In genomic region chr18:35134190-35134730, GRCh38 we compare ENCODE assay signal across 15 cellular contexts.
DNase-seq lines count a peak whose midpoint lies in the region; ATAC-seq and TF ChIP-seq lines count a peak whose summit lies in the region.
"Had no signal": no experiment of that assay in that cellular context is flagged by ENCODE, and none has a peak within 500 bp of the region (broad histone marks: within the 10 kb centered on the region; RNA-seq: fewer than 3 reads in every experiment).

No MANE protein-coding gene starts in this region.

- no peaks in the 10 kb centered on the region for H3K9me3 ChIP-seq in right atrium auricular region
- no peaks in the 10 kb centered on the region for H3K9me3 ChIP-seq in heart right ventricle

- POLR2A ChIA-PET in naive thymus-derived CD8-positive, alpha-beta T cell (lab: Charles Lee) = no interaction called here

- no peaks in the 10 kb centered on the region for H3K4me1 Mint-ChIP-seq in activated T-helper 17 cell treated with anti-CD3 and anti-CD28 coated beads, Interleukin-2, amount 50 U/mL, for 72 hours
- peaks cover 1 to 17% (median 14%) of the 10 kb centered on the region in 4 donors for H3K4me1 Mint-ChIP-seq in naive thymus-derived CD8-positive, alpha-beta T cell
- H3K4me1 Mint-ChIP-seq in chondrocyte (ENCODE audit: low read depth) = no peaks in the 10 kb centered on the region

- peaks cover 0 to 66% of the 10 kb centered on the region in 2 donors for H3K4me1 ChIP-seq in right atrium auricular region
- peaks cover 9 to 66% (median 31%) of the 10 kb centered on the region in 9 donors for H3K4me1 ChIP-seq in heart right ventricle

- H3K9me3 Mint-ChIP-seq in activated T-helper 17 cell treated with anti-CD3 and anti-CD28 coated beads, Interleukin-2, amount 50 U/mL, for 72 hours = no peaks in the 10 kb centered on the region
- no peaks in the 10 kb centered on the region for H3K9me3 Mint-ChIP-seq in naive thymus-derived CD8-positive, alpha-beta T cell
- H3K9me3 Mint-ChIP-seq in chondrocyte (ENCODE audit: low read depth) = no peaks in the 10 kb centered on the region
- H3K9me3 Mint-ChIP-seq: CD4-positive, alpha-beta T cell had no signal

- H3K27me3 ChIP-seq in right atrium auricular region = no peaks in the 10 kb centered on the region
- H3K27me3 ChIP-seq in heart right ventricle = no peaks in the 10 kb centered on the region

- WGBS in heart right ventricle, 2 donors = 92 to 95% methylated on average over 6 of the region's 6 CpGs

- H3K27ac ChIP-seq in right atrium auricular region (peak overlapping the region; percentile 82), heart right ventricle (no peak overlapping the region)
- H3K27ac ChIP-seq: GM23248 had no signal

- no peak overlapping the region for H3K4me3 Mint-ChIP-seq in activated T-helper 17 cell treated with anti-CD3 and anti-CD28 coated beads, Interleukin-2, amount 50 U/mL, for 72 hours
- no peak overlapping the region for H3K4me3 Mint-ChIP-seq in naive thymus-derived CD8-positive, alpha-beta T cell
- H3K4me3 Mint-ChIP-seq in chondrocyte (ENCODE audit: unreplicated experiment) = no peak overlapping the region
- H3K4me3 Mint-ChIP-seq: B cell; CD4-positive, alpha-beta T cell had no signal

- DNase-seq in right atrium auricular region (ENCODE audit: low spot score) (no peak), heart right ventricle (no peak), hepatic stellate cell (ENCODE audit: low spot score) (no peak), chondrocyte (ENCODE audit: low spot score) (no peak), NCI-H1092 (lab: John Stamatoyannopoulos, UW) (no peak)
- DNase-seq in naive thymus-derived CD8-positive, alpha-beta T cell = no peak
- DNase-seq: C1 segment of cervical spinal cord; Calu3; CD4-positive, alpha-beta T cell; DMS 273 treated with DMSO at 0.1 percent for 48 hours; GM23248; H7 had no signal

- no peak overlapping the region for H3K27ac Mint-ChIP-seq in activated T-helper 17 cell treated with anti-CD3 and anti-CD28 coated beads, Interleukin-2, amount 50 U/mL, for 72 hours
- H3K27ac Mint-ChIP-seq in naive thymus-derived CD8-positive, alpha-beta T cell = peak overlapping the region in 6 of 10 donors; percentile 15 to 86 (median 30)
- no peak overlapping the region for H3K27ac Mint-ChIP-seq in chondrocyte (ENCODE audit: unreplicated experiment)
- H3K27ac Mint-ChIP-seq: B cell had no signal

- TF ChIP-seq CTCF in right atrium auricular region (IDR thresholded peaks at IDR 0.05) (no peak), heart right ventricle (IDR thresholded peaks at IDR 0.05) (no peak), chondrocyte (IDR thresholded peaks at IDR 0.05) (no peak)

- ATAC-seq in heart right ventricle = no peak
- ATAC-seq in activated T-helper 17 cell treated with anti-CD3 and anti-CD28 coated beads, Interleukin-2, amount 50 U/mL, for 72 hours (replicated peaks) = peak; percentile 45
- no peak for ATAC-seq in naive thymus-derived CD8-positive, alpha-beta T cell
- ATAC-seq: GM12878 had no signal

- H3K27me3 Mint-ChIP-seq in activated T-helper 17 cell treated with anti-CD3 and anti-CD28 coated beads, Interleukin-2, amount 50 U/mL, for 72 hours = no peaks in the 10 kb centered on the region
- no peaks in the 10 kb centered on the region for H3K27me3 Mint-ChIP-seq in naive thymus-derived CD8-positive, alpha-beta T cell
- no peaks in the 10 kb centered on the region for H3K27me3 Mint-ChIP-seq in chondrocyte (ENCODE audit: low read depth)
- H3K27me3 Mint-ChIP-seq: B cell; CD4-positive, alpha-beta T cell had no signal

- peaks cover 91% of the 10 kb centered on the region for H3K36me3 Mint-ChIP-seq in activated T-helper 17 cell treated with anti-CD3 and anti-CD28 coated beads, Interleukin-2, amount 50 U/mL, for 72 hours (ENCODE audit: low read depth)
- H3K36me3 Mint-ChIP-seq in naive thymus-derived CD8-positive, alpha-beta T cell = peaks cover 0 to 95% (median 10%) of the 10 kb centered on the region in 3 donors
- peaks cover 9% of the 10 kb centered on the region for H3K36me3 Mint-ChIP-seq in chondrocyte (ENCODE audit: low read depth)

- H3K4me3 ChIP-seq in right atrium auricular region (no peak overlapping the region), heart right ventricle (no peak overlapping the region)
- H3K4me3 ChIP-seq: GM12878, GM23248 had no signal

- intact Hi-C loops in heart right ventricle (cut with DNase I) = loop anchor here in 4 of 10 donors (5.0 to 10.0 kb wide), 3 partner anchors 52 to 249 kb away; partner anchors contain the start of gene MAPRE2 (in 3 of the 4)

- H3K36me3 ChIP-seq in right atrium auricular region = peaks cover 52% of the 10 kb centered on the region
- H3K36me3 ChIP-seq in heart right ventricle = peaks cover 0 to 100% (median 29%) of the 10 kb centered on the region in 9 donors

Comparison
In these comparisons a context has a peak if more than half of its experiments do, and no peak if none do; other contexts are left out.
1. H3K27ac ChIP-seq: peak in right atrium auricular region (2 of 2); none in heart right ventricle (0 of 10).
2. H3K27ac Mint-ChIP-seq: peak in naive thymus-derived CD8-positive, alpha-beta T cell (6 of 10); none in activated T-helper 17 cell treated with anti-CD3 and anti-CD28 coated beads, Interleukin-2, amount 50 U/mL, for 72 hours (single experiment) and chondrocyte (single experiment).